8 cellular contexts compared by ENCODE assay signal in the genomic region with DNA sequence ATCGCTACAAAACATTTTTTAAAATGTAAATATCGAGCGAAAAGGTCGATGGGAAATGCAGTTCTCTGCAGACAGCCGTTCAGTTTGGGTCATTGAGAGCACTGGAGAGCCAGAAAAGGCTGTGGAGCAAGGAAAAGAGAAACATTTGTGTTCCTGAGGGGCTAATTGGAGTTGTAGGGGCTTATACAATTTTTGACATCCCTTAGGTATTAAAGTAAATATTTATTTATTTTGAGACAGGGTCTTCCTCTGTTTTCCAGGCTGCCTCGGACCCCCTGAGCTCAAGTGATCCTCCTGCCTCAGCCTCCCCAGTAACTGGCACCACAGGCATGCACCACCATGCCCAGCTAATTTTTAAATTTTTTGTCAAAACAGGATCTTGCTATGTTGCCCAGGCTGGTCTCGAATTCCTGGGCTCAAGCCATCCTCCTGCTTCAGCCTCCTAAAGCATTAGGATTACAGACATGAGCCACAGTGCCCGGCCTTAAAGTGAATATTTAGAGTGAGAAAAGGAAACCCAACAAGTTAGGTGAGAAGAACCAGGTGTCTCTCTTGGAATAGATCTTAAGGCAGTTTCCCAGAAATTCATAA. TPM values are rescaled to one million over a fixed set of nuclear protein-coding genes. Genes with fewer than 3 reads are reported as not detected.
DNase-seq lines count a peak whose midpoint lies in the region; ATAC-seq and TF ChIP-seq lines count a peak whose summit lies in the region.

No MANE protein-coding gene starts in this region.

- H3K79me2 ChIP-seq in H9 (ENCODE audit: insufficient read depth, low read length): no peaks in the 10 kb centered on the region

- H3K23me2 ChIP-seq in H9 (ENCODE audit: insufficient read length, low read depth, low read length, poor library complexity, severe bottlenecking): peaks cover 20% of the 10 kb centered on the region

- H3K14ac ChIP-seq in H9 (ENCODE audit: insufficient read depth, low read length): peak overlapping the region; percentile 32; the same call in 1 of the 2 replicates

- H3K36me3 ChIP-seq in A673 (ENCODE audit: insufficient read depth, low read length, poor library complexity, severe bottlenecking): no peaks in the 10 kb centered on the region
- no peaks in the 10 kb centered on the region for H3K36me3 ChIP-seq in kidney epithelial cell (ENCODE audit: control insufficient read depth, insufficient read depth, low read length)
- no peaks in the 10 kb centered on the region for H3K36me3 ChIP-seq in tibial artery

- peak overlapping the region; percentile 48 to 91 for H3K4me3 Mint-ChIP-seq in H9
- H3K4me3 Mint-ChIP-seq in activated T-helper 2 cell treated with anti-CD3 and anti-CD28 coated beads, Interferon-gamma antibody, Interleukin-2, Interleukin-4, amounts not matched to agents 10 μg/mL and 5 μg/mL and 100 μg/mL, durations not matched to agents 14 hours and 24 hours and 36 hours (ENCODE audit: low read depth): peak overlapping the region; percentile 84

- no peak overlapping the region for H2BK12ac ChIP-seq in H9 (ENCODE audit: insufficient read length, low read depth, low read length)

- intact Hi-C loops in A673 (cut with micrococcal nuclease; ENCODE audit: unreplicated experiment): loop anchor here (5.0 kb wide), 1 partner anchor 69 kb away; no protein-coding TSS in a partner anchor
- intact Hi-C loops in activated T-helper 2 cell treated with anti-CD3 and anti-CD28 coated beads, Interferon-gamma antibody, Interleukin-2, Interleukin-4, amounts not matched to agents 10 μg/mL and 5 μg/mL and 100 μg/mL, durations not matched to agents 14 hours and 24 hours and 36 hours (cut with micrococcal nuclease): loop anchor here (1.0 to 5.0 kb wide), 6 partner anchors 20 to 536 kb away; a partner anchor contains a TSS
- intact Hi-C loops in tibial artery (cut with DNase I; ENCODE audit: low total_unique reads): loop anchor here (10.0 kb wide), 1 partner anchor 52 kb away; a partner anchor contains a TSS

- H3K9me3 ChIP-seq in A673 (ENCODE audit: low read depth, low read length, poor library complexity, severe bottlenecking): no peaks in the 10 kb centered on the region
- H3K9me3 ChIP-seq in H9 (ENCODE audit: control insufficient read depth, low read depth, low read length): no peaks in the 10 kb centered on the region
- no peaks in the 10 kb centered on the region for H3K9me3 ChIP-seq in tibial artery

- H3K4me3 ChIP-seq in A673 (ENCODE audit: low read depth, low read length, poor library complexity, severe bottlenecking): peak overlapping the region; percentile 86
- H3K4me3 ChIP-seq in kidney epithelial cell (ENCODE audit: low read depth, low read length): peak overlapping the region; percentile 33
- peak overlapping the region; percentile 49 to 66 for H3K4me3 ChIP-seq in tibial artery

- no peak overlapping the region for H2BK20ac ChIP-seq in H9 (ENCODE audit: low read depth, low read length, poor library complexity, severe bottlenecking)

- peaks cover 19 to 37% of the 10 kb centered on the region in 2 experiments for H3K4me1 Mint-ChIP-seq in H9
- peaks cover 47% of the 10 kb centered on the region for H3K4me1 Mint-ChIP-seq in activated T-helper 2 cell treated with anti-CD3 and anti-CD28 coated beads, Interferon-gamma antibody, Interleukin-2, Interleukin-4, amounts not matched to agents 10 μg/mL and 5 μg/mL and 100 μg/mL, durations not matched to agents 14 hours and 24 hours and 36 hours (ENCODE audit: low read depth)

- no peak for ATAC-seq in GM21576 (IDR thresholded peaks at IDR 0.05; ENCODE audit: unreplicated experiment)

- H4K91ac ChIP-seq in H9 (ENCODE audit: insufficient read length, low read depth, low read length): no peak overlapping the region

- H2AK5ac ChIP-seq in H9 (ENCODE audit: insufficient read length, low read length): no peak overlapping the region

- H3K27me3 ChIP-seq in A673 (replicated peaks; ENCODE audit: insufficient read depth, low read depth, low read length, poor library complexity): peaks cover 24% of the 10 kb centered on the region
- H3K27me3 ChIP-seq in H9 (ENCODE audit: insufficient read depth, low read length): peaks cover 9% of the 10 kb centered on the region; the same call in 1 of the 2 replicates
- no peaks in the 10 kb centered on the region for H3K27me3 ChIP-seq in kidney epithelial cell (ENCODE audit: control insufficient read depth, insufficient read depth, low read length)
- no peaks in the 10 kb centered on the region for H3K27me3 ChIP-seq in tibial artery

- H3K23ac ChIP-seq in H9 (ENCODE audit: insufficient read length, low read depth, low read length): no peak overlapping the region

- H3K36me3 Mint-ChIP-seq in H9 (ENCODE audit: insufficient read depth in 1 of 3, low read depth in 3 of 3): no peaks in the 10 kb centered on the region; a peak in 1 of 7 replicates
- peaks cover 17% of the 10 kb centered on the region for H3K36me3 Mint-ChIP-seq in activated T-helper 2 cell treated with anti-CD3 and anti-CD28 coated beads, Interferon-gamma antibody, Interleukin-2, Interleukin-4, amounts not matched to agents 10 μg/mL and 5 μg/mL and 100 μg/mL, durations not matched to agents 14 hours and 24 hours and 36 hours (ENCODE audit: low read depth)

- H3K9ac ChIP-seq in H9 (ENCODE audit: extremely low read depth, insufficient read length, low read length): peak overlapping the region; percentile 21

- no peak for TF ChIP-seq CTCF in A673 (conservative IDR thresholded peaks at IDR 0.05; ENCODE audit: low read depth, low read length)
- no peak for TF ChIP-seq CTCF in H9 (conservative IDR thresholded peaks at IDR 0.05)
- no peak for TF ChIP-seq CTCF in kidney epithelial cell (IDR thresholded peaks at IDR 0.05; ENCODE audit: insufficient read depth, low read length, poor library complexity, severe bottlenecking)
- no peak for TF ChIP-seq CTCF in tibial artery (IDR thresholded peaks at IDR 0.05)

- peaks cover 12% of the 10 kb centered on the region for H3K4me1 ChIP-seq in A673 (ENCODE audit: insufficient read depth, low read length, poor library complexity, severe bottlenecking)
- no peaks in the 10 kb centered on the region; the same call in 1 of the 2 replicates for H3K4me1 ChIP-seq in H9 (ENCODE audit: insufficient read depth, low read length)
- H3K4me1 ChIP-seq in tibial artery: peaks cover 7 to 38% (median 24%) of the 10 kb centered on the region in 4 donors

- H3K27me3 Mint-ChIP-seq in H9 (ENCODE audit: low read depth): peaks cover 49% of the 10 kb centered on the region
- H3K27me3 Mint-ChIP-seq in activated T-helper 2 cell treated with anti-CD3 and anti-CD28 coated beads, Interferon-gamma antibody, Interleukin-2, Interleukin-4, amounts not matched to agents 10 μg/mL and 5 μg/mL and 100 μg/mL, durations not matched to agents 14 hours and 24 hours and 36 hours (ENCODE audit: low read depth): no peaks in the 10 kb centered on the region

- no peak overlapping the region for H3K56ac ChIP-seq in H9 (ENCODE audit: insufficient read length, low read depth, low read length)

- peak overlapping the region; percentile 53 for H3K18ac ChIP-seq in H9 (ENCODE audit: insufficient read length, low read depth, low read length)

- peak overlapping the region; percentile 65 for H3K4me2 ChIP-seq in H9 (ENCODE audit: insufficient read depth, insufficient read length, low read length)

- no peaks in the 10 kb centered on the region; a peak in 1 of 5 replicates for H3K9me3 Mint-ChIP-seq in H9
- no peaks in the 10 kb centered on the region for H3K9me3 Mint-ChIP-seq in activated T-helper 2 cell treated with anti-CD3 and anti-CD28 coated beads, Interferon-gamma antibody, Interleukin-2, Interleukin-4, amounts not matched to agents 10 μg/mL and 5 μg/mL and 100 μg/mL, durations not matched to agents 14 hours and 24 hours and 36 hours

- BruUV-seq in A673 (replicated peaks; lab: Mats Ljungman, UMichigan): no TSS peak

- POLR2A ChIA-PET in A673 (lab: Charles Lee; ENCODE audit: low non-redundant PET): no interaction called here

- no CpG with 5 or more reads among the region's 8 CpGs for WGBS in H9 (ENCODE audit: extremely low coverage, insufficient read length, low lambda C conversion rate)

- no peak overlapping the region for H2BK120ac ChIP-seq in H9 (ENCODE audit: low read depth, low read length, poor library complexity, severe bottlenecking)

- DNase-seq in A673 (ENCODE audit: low spot score): no peak
- no peak for DNase-seq in H9
- no peak for DNase-seq in activated T-helper 2 cell treated with anti-CD3 and anti-CD28 coated beads, Interferon-gamma antibody, Interleukin-2, Interleukin-4, amounts not matched to agents 10 μg/mL and 5 μg/mL and 100 μg/mL, durations not matched to agents 14 hours and 24 hours and 36 hours (ENCODE audit: low spot score)
- DNase-seq in kidney epithelial cell (ENCODE audit: low read depth): no peak
- DNase-seq in tibial artery: no peak
- no peak for DNase-seq in RPMI8226
- no peak for DNase-seq in NCI-H526 (lab: John Stamatoyannopoulos, UW)

- no peak overlapping the region for H4K5ac ChIP-seq in H9 (ENCODE audit: insufficient read length, low read depth, low read length)

- no peaks in the 10 kb centered on the region for H3K79me1 ChIP-seq in H9 (ENCODE audit: insufficient read depth, low read depth, low read length, poor library complexity, severe bottlenecking)

- peak overlapping the region; percentile 84 to 95 (median 91); a peak in 5 of 7 replicates for H3K27ac Mint-ChIP-seq in H9
- H3K27ac Mint-ChIP-seq in activated T-helper 2 cell treated with anti-CD3 and anti-CD28 coated beads, Interferon-gamma antibody, Interleukin-2, Interleukin-4, amounts not matched to agents 10 μg/mL and 5 μg/mL and 100 μg/mL, durations not matched to agents 14 hours and 24 hours and 36 hours: peak overlapping the region; percentile 89

- H3K27ac ChIP-seq in A673 (ENCODE audit: low read depth, low read length, poor library complexity, severe bottlenecking): peak overlapping the region; percentile 76
- H3K27ac ChIP-seq in H9 (ENCODE audit: insufficient read length, low read depth, low read length): peak overlapping the region; percentile 38
- peak overlapping the region; percentile 73 to 76 for H3K27ac ChIP-seq in tibial artery

- no peak overlapping the region for H3T11ph ChIP-seq in H9 (ENCODE audit: low read length)

- no peak overlapping the region for H2BK5ac ChIP-seq in H9 (ENCODE audit: insufficient read length, low read length)

- CTCF ChIA-PET in A673 (lab: Charles Lee): no interaction called here

- no peak overlapping the region for H2BK15ac ChIP-seq in H9 (ENCODE audit: low read depth, low read length)

- no peak overlapping the region; the same call in 1 of the 2 replicates for H3K4ac ChIP-seq in H9 (ENCODE audit: low read depth, low read length)

- H4K8ac ChIP-seq in H9 (replicated peaks; ENCODE audit: insufficient read length, low read depth, low read length): no peak overlapping the region

- H2AFZ ChIP-seq in H9 (ENCODE audit: low read length): peak overlapping the region; percentile 75

- no peaks in the 10 kb centered on the region for H4K20me1 ChIP-seq in H9 (ENCODE audit: control insufficient read depth, insufficient read depth, insufficient read length)

RNA-seq across cellular contexts. Expression of a gene that starts 0.8 kb away (rescaled TPM):
- total RNA-seq in A673 (2021) (57.6 and 66.2 TPM in 2 replicates), H9 (2021) (73.2 and 77.4 TPM in 2 replicates), kidney epithelial cell (66.7 and 80.6 TPM in 2 replicates)
- 106 and 114 TPM in 2 replicates for total RNA-seq in activated T-helper 2 cell treated with anti-CD3 and anti-CD28 coated beads, Interferon-gamma antibody, Interleukin-2, Interleukin-4, amounts not matched to agents 10 μg/mL and 5 μg/mL and 100 μg/mL, durations not matched to agents 14 hours and 24 hours and 36 hours

RNA-seq across cellular contexts. Expression of a gene that starts 3.1 kb away (rescaled TPM):
- 0.11 TPM in 1 of 2 replicates, not detected in the other for total RNA-seq in A673 (2021)
- 5.4 and 6.5 TPM in 2 replicates for total RNA-seq in H9 (2021)
- 27.3 TPM in 2 replicates for total RNA-seq in activated T-helper 2 cell treated with anti-CD3 and anti-CD28 coated beads, Interferon-gamma antibody, Interleukin-2, Interleukin-4, amounts not matched to agents 10 μg/mL and 5 μg/mL and 100 μg/mL, durations not matched to agents 14 hours and 24 hours and 36 hours
- total RNA-seq in kidney epithelial cell: 3.6 and 4.1 TPM in 2 replicates

RNA-seq across cellular contexts. Expression of a gene that starts 12.5 kb away (rescaled TPM):
- total RNA-seq in A673 (2021) (not detected in 2 replicates), H9 (2021) (1.2 TPM in 1 of 2 replicates, not detected in the other), kidney epithelial cell (273 and 300 TPM in 2 replicates)
- 2.0 TPM in 1 of 2 replicates, not detected in the other for total RNA-seq in activated T-helper 2 cell treated with anti-CD3 and anti-CD28 coated beads, Interferon-gamma antibody, Interleukin-2, Interleukin-4, amounts not matched to agents 10 μg/mL and 5 μg/mL and 100 μg/mL, durations not matched to agents 14 hours and 24 hours and 36 hours

RNA-seq across cellular contexts. Expression of a gene that starts 19.1 kb away (rescaled TPM):
- 1.2 and 1.3 TPM in 2 replicates for total RNA-seq in A673 (2021)
- 3.0 and 3.7 TPM in 2 replicates for total RNA-seq in H9 (2021)
- 4.7 and 4.8 TPM in 2 replicates for total RNA-seq in activated T-helper 2 cell treated with anti-CD3 and anti-CD28 coated beads, Interferon-gamma antibody, Interleukin-2, Interleukin-4, amounts not matched to agents 10 μg/mL and 5 μg/mL and 100 μg/mL, durations not matched to agents 14 hours and 24 hours and 36 hours
- total RNA-seq in kidney epithelial cell: 1.2 and 1.7 TPM in 2 replicates

RNA-seq across cellular contexts. Expression of a gene that starts 52.2 kb away (rescaled TPM):
- total RNA-seq in A673 (2021) (0.42 TPM in 1 of 2 replicates, not detected in the other), H9 (2021) (283 and 287 TPM in 2 replicates), kidney epithelial cell (591 and 806 TPM in 2 replicates)
- 161 and 165 TPM in 2 replicates for total RNA-seq in activated T-helper 2 cell treated with anti-CD3 and anti-CD28 coated beads, Interferon-gamma antibody, Interleukin-2, Interleukin-4, amounts not matched to agents 10 μg/mL and 5 μg/mL and 100 μg/mL, durations not matched to agents 14 hours and 24 hours and 36 hours

Comparison
In these comparisons a context has a peak if more than half of its experiments do, and no peak if none do; other contexts are left out.
1. H3K4me3 ChIP-seq: peak in every context shown above with its lines; median percentile 86 in A673; 58 in tibial artery; 33 in kidney epithelial cell.
2. RNA of a gene that starts 12.5 kb away (total RNA-seq): 273 to 300 TPM in kidney epithelial cell; 2.0 TPM in activated T-helper 2 cell treated with anti-CD3 and anti-CD28 coated beads, Interferon-gamma antibody, Interleukin-2, Interleukin-4, amounts not matched to agents 10 μg/mL and 5 μg/mL and 100 μg/mL, durations not matched to agents 14 hours and 24 hours and 36 hours, not detected in A673 and 1.2 TPM in H9; every median in the first group is over 10 times any median in the second.
3. Peak in every context shown above with its lines, with median percentiles within 50 percentile points of each other: H3K27ac ChIP-seq.